Comparison of ENCODE assay signal across 9 cellular contexts in genomic region chr4:81469774-81470455, GRCh38. TPM values are rescaled to one million over a fixed set of nuclear protein-coding genes. Genes with fewer than 3 reads are reported as not detected.
A peak's percentile ranks its signal among the peaks of the same experiment; 100 is the strongest.
DNase-seq lines count a peak whose midpoint lies in the region; ATAC-seq and TF ChIP-seq lines count a peak whose summit lies in the region.
"Had no signal": no experiment of that assay in that cellular context is flagged by ENCODE, and none has a peak within 500 bp of the region (broad histone marks: within the 10 kb centered on the region; RNA-seq: fewer than 3 reads in every experiment).

No MANE protein-coding gene starts in this region.

- peak overlapping the region; percentile 73 to 93 (median 82) for H3K4me3 ChIP-seq in tibial nerve

- intact Hi-C loops in activated naive CD4-positive, alpha-beta T cell treated with anti-CD3 and anti-CD28 coated beads for 36 hours (cut with micrococcal nuclease): loop anchor here (1.0 to 5.0 kb wide), 5 partner anchors 119 to 962 kb away; partner anchors contain the start of genes ENOPH1, HNRNPD and HNRNPDL
- intact Hi-C loops in MCF 10A (cut with micrococcal nuclease): no loop called here

- no peaks in the 10 kb centered on the region for H3K27me3 ChIP-seq in tibial nerve

- no peaks in the 10 kb centered on the region for H3K9me3 Mint-ChIP-seq in activated naive CD4-positive, alpha-beta T cell treated with anti-CD3 and anti-CD28 coated beads for 36 hours
- H3K9me3 Mint-ChIP-seq in MCF 10A (ENCODE audit: unreplicated experiment) (no peaks in the 10 kb centered on the region), memory B cell (no peaks in the 10 kb centered on the region)

- no peak for TF ChIP-seq POLR2A in tibial nerve (IDR thresholded peaks at IDR 0.05)

- no peak for TF ChIP-seq EP300 in tibial nerve (IDR thresholded peaks at IDR 0.05)

- no peaks in the 10 kb centered on the region for H3K27me3 Mint-ChIP-seq in activated naive CD4-positive, alpha-beta T cell treated with anti-CD3 and anti-CD28 coated beads for 36 hours (ENCODE audit: low read depth)
- H3K27me3 Mint-ChIP-seq in MCF 10A (ENCODE audit: insufficient read depth, unreplicated experiment) (no peaks in the 10 kb centered on the region), memory B cell (no peaks in the 10 kb centered on the region)

- peak overlapping the region; percentile 89 for H3K27ac Mint-ChIP-seq in activated naive CD4-positive, alpha-beta T cell treated with anti-CD3 and anti-CD28 coated beads for 36 hours
- H3K27ac Mint-ChIP-seq in MCF 10A (ENCODE audit: low read depth, unreplicated experiment): peak overlapping the region; percentile 73
- H3K27ac Mint-ChIP-seq in memory B cell: peak overlapping the region; percentile 100

- peak overlapping the region; percentile 81 to 97 (median 96) for H3K27ac ChIP-seq in tibial nerve
- H3K27ac ChIP-seq: C4-2B had no signal

- DNase-seq in activated naive CD4-positive, alpha-beta T cell treated with anti-CD3 and anti-CD28 coated beads for 36 hours: no peak
- no peak for DNase-seq in activated naive CD4-positive, alpha-beta T cell (lab: John Stamatoyannopoulos, UW)
- DNase-seq in MCF 10A (ENCODE audit: unreplicated experiment): no peak
- DNase-seq in memory B cell (ENCODE audit: low spot score in 2 of 2): no peak
- DNase-seq in tibial nerve (ENCODE audit: low spot score in 2 of 2): no peak
- DNase-seq in HuH-7 (ENCODE audit: low spot score): no peak
- DNase-seq in NCI-H774 (lab: John Stamatoyannopoulos, UW): no peak
- no peak for DNase-seq in DMS153 treated with DMSO at 0.1 percent for 48 hours (lab: John Stamatoyannopoulos, UW; ENCODE audit: unreplicated experiment)

- H3K4me1 Mint-ChIP-seq in activated naive CD4-positive, alpha-beta T cell treated with anti-CD3 and anti-CD28 coated beads for 36 hours (ENCODE audit: low read depth): peaks cover 31% of the 10 kb centered on the region
- H3K4me1 Mint-ChIP-seq in MCF 10A (ENCODE audit: insufficient read depth, unreplicated experiment): peaks cover 27% of the 10 kb centered on the region
- H3K4me1 Mint-ChIP-seq in memory B cell: peaks cover 46% of the 10 kb centered on the region

- BruUV-seq in MCF 10A (replicated peaks; lab: Mats Ljungman, UMichigan): no TSS peak

- TF ChIP-seq CTCF in MCF 10A (IDR thresholded peaks at IDR 0.05; ENCODE audit: unreplicated experiment): no peak
- no peak for TF ChIP-seq CTCF in tibial nerve (IDR thresholded peaks at IDR 0.05)

- ATAC-seq in memory B cell (ENCODE audit: low read depth): no peak

- H3K9me3 ChIP-seq in tibial nerve: no peaks in the 10 kb centered on the region

- H3K36me3 ChIP-seq in tibial nerve: no peaks in the 10 kb centered on the region

- 17 to 18% methylated on average over 7 of the region's 7 CpGs for WGBS in tibial nerve, 2 donors

- POLR2A ChIA-PET in MCF 10A (lab: Yijun Ruan, JAX): interaction anchor here (1.0 to 3.2 kb wide), 9 partner anchors 12 to 375 kb away, joined by 3 to 29 read pairs (median 5); no protein-coding TSS in a partner anchor

- peak overlapping the region; percentile 86 for H3K4me3 Mint-ChIP-seq in activated naive CD4-positive, alpha-beta T cell treated with anti-CD3 and anti-CD28 coated beads for 36 hours
- peak overlapping the region; percentile 80 for H3K4me3 Mint-ChIP-seq in MCF 10A (ENCODE audit: unreplicated experiment)
- H3K4me3 Mint-ChIP-seq in memory B cell: peak overlapping the region; percentile 97

- CTCF ChIA-PET in activated naive CD4-positive, alpha-beta T cell treated with anti-CD3 and anti-CD28 coated beads for 36 hours (lab: Charles Lee): interaction anchor here (0.7 to 2.4 kb wide), 14 partner anchors 10 to 732 kb away, joined by 3 to 13 read pairs (median 4); no protein-coding TSS in a partner anchor
- CTCF ChIA-PET in MCF 10A (lab: Yijun Ruan, JAX): interaction anchor here (0.5 to 10.7 kb wide), 23 partner anchors 11 to 799 kb away, joined by 3 to 167 read pairs (median 5); no protein-coding TSS in a partner anchor

- H3K36me3 Mint-ChIP-seq in activated naive CD4-positive, alpha-beta T cell treated with anti-CD3 and anti-CD28 coated beads for 36 hours (ENCODE audit: low read depth): no peaks in the 10 kb centered on the region
- H3K36me3 Mint-ChIP-seq in MCF 10A (ENCODE audit: insufficient read depth, unreplicated experiment) (no peaks in the 10 kb centered on the region), memory B cell (peaks cover 8% of the 10 kb centered on the region)

- peaks cover 0 to 63% (median 11%) of the 10 kb centered on the region in 4 donors for H3K4me1 ChIP-seq in tibial nerve

RNA-seq across cellular contexts. Expression of gene RASGEF1B, which starts 1.8 kb away (rescaled TPM):
- total RNA-seq in activated naive CD4-positive, alpha-beta T cell treated with anti-CD3 and anti-CD28 coated beads for 36 hours: 1 to 10 TPM; 6.5 to 6.7 TPM
- total RNA-seq in MCF 10A (2022): 4.8 and 5.4 TPM in 2 replicates
- total RNA-seq in tibial nerve: 10 to 100 TPM; 12.4 to 32.8 (median 15.0) TPM
